ENCODE assay signal across 8 cellular contexts in genomic region chr4:72840166-72840565, GRCh38.
A peak's percentile ranks its signal among the peaks of the same experiment; 100 is the strongest.
DNase-seq lines count a peak whose midpoint lies in the region; TF ChIP-seq lines count a peak whose summit lies in the region.
"Not testable (repeated sequence)": the region's sequence is repeated elsewhere in the genome, so short reads cannot be mapped to it uniquely, and the experiment has no call there.

No MANE protein-coding gene starts in this region.

- H3K4me3 ChIP-seq in epithelial cell of proximal tubule (ENCODE audit: low read depth, low read length); retinal pigment epithelial cell (ENCODE audit: low read length): not testable (repeated sequence)

- TF ChIP-seq CTCF in epithelial cell of proximal tubule (conservative IDR thresholded peaks at IDR 0.05; ENCODE audit: low read depth, low read length); retinal pigment epithelial cell (conservative IDR thresholded peaks at IDR 0.05; ENCODE audit: low read depth, low read length): not testable (repeated sequence)

- in situ Hi-C loops in ACHN (cut with HindIII; ENCODE audit: low pct_ligation_motif_present, low pct_unique_long_range_greater_than_20kb, low sequenced_read_pairs): not testable (repeated sequence)

- DNase-seq in ACHN (peak; percentile 12), EH (ENCODE audit: low read depth) (peak; percentile 30), epithelial cell of proximal tubule (ENCODE audit: low read depth) (peak; percentile 44), glomerular visceral epithelial cell (ENCODE audit: extremely low spot score) (peak; percentile 56), kidney glomerular epithelial cell (lab: John Stamatoyannopoulos, UW) (peak; percentile 26), kidney tubule cell (ENCODE audit: low spot score) (peak; percentile 47), renal cortical epithelial cell (ENCODE audit: low read depth) (peak; percentile 74), retinal pigment epithelial cell (ENCODE audit: low read depth) (peak; percentile 46)

Comparison
In these comparisons a context has a peak if more than half of its experiments do, and no peak if none do; other contexts are left out.
1. DNase-seq: peak in every context shown above with its lines; median percentile 74 in renal cortical epithelial cell; 56 in glomerular visceral epithelial cell; 47 in kidney tubule cell; 46 in retinal pigment epithelial cell; 44 in epithelial cell of proximal tubule; 30 in EH; 26 in kidney glomerular epithelial cell; 12 in ACHN.